Comparison of ENCODE assay signal across 9 cellular contexts in the genomic region with DNA sequence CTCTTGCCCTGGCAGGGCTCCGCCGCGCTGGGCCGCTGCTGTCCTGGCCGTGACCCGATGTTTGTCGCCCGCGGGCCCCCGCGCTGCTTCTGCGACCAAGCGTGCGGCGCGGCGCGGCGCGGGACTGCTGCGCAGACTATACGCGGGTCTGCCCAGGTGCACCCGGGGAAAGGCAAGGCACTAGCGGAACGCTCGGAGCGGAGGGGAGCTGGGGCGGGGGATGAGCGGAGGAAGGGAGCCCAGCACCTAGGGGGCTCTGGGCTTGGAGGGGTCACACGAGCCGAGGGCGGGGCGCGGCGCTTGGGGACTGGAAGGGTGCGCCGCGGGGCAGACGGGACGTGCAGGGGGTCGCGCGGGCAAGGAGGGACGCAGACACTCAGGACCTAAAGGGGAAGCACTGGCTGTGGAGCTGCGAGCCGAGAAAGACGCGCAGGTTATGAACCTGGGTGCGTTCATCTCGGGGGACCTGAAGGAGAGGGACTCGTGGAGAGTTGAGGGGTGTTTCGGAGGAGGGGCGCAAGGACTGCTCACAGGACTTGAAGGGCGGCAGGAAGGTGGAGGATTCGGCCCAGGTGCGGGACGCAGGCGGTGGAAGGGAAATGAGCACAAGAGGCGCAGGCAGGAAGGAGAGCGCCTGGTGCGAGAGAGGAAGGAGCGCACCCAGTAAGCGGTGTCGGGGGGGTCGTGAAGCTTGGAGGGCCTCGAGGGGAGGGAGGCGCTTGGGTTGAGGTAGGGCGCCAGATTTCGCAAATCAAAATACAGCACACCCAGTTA.
DNase-seq lines count a peak whose midpoint lies in the region; ATAC-seq and TF ChIP-seq lines count a peak whose summit lies in the region.
"Had no signal": no experiment of that assay in that cellular context is flagged by ENCODE, and none has a peak within 500 bp of the region (broad histone marks: within the 10 kb centered on the region; RNA-seq: fewer than 3 reads in every experiment).

No MANE protein-coding gene starts in this region.

- peaks cover 21% of the 10 kb centered on the region for H3K27me3 Mint-ChIP-seq in activated naive CD8-positive, alpha-beta T cell
- H3K27me3 Mint-ChIP-seq in stimulated activated naive CD8-positive, alpha-beta T cell treated with anti-CD3 and anti-CD28 coated beads, Interleukin-15, amount 100 ng/mL, for 72 hours, result peaks cover 73% of the 10 kb centered on the region

- H3K27ac Mint-ChIP-seq in activated naive CD8-positive, alpha-beta T cell, result no peak overlapping the region
- H3K27ac Mint-ChIP-seq in stimulated activated naive CD8-positive, alpha-beta T cell treated with anti-CD3 and anti-CD28 coated beads, Interleukin-15, amount 100 ng/mL, for 72 hours, result peak overlapping the region in 1 of 2 donors; percentile 50

- peak; percentile 61 for ATAC-seq in stimulated activated naive CD8-positive, alpha-beta T cell treated with anti-CD3 and anti-CD28 coated beads, Interleukin-15, amount 100 ng/mL, for 72 hours
- ATAC-seq: HCT116 had no signal

- TF ChIP-seq POLR2A in erythroblast (IDR thresholded peaks at IDR 0.05; ENCODE audit: low read length), result no peak

- H3K9me3 Mint-ChIP-seq in activated naive CD8-positive, alpha-beta T cell (ENCODE audit: low read depth), result no peaks in the 10 kb centered on the region
- no peaks in the 10 kb centered on the region for H3K9me3 Mint-ChIP-seq in stimulated activated naive CD8-positive, alpha-beta T cell treated with anti-CD3 and anti-CD28 coated beads, Interleukin-15, amount 100 ng/mL, for 72 hours

- H3K36me3 Mint-ChIP-seq in activated naive CD8-positive, alpha-beta T cell, result no peaks in the 10 kb centered on the region

- DNase-seq in DMS 273 (lab: John Stamatoyannopoulos, UW; ENCODE audit: unreplicated experiment), result peak; percentile 36
- DNase-seq in DMS 273 treated with DMSO at 0.1 percent for 48 hours (lab: John Stamatoyannopoulos, UW), result no peak
- DNase-seq in iPS-NIHi7 (ENCODE audit: extremely low spot score), result peak; percentile 45
- DNase-seq in stimulated activated naive CD8-positive, alpha-beta T cell treated with anti-CD3 and anti-CD28 coated beads, Interleukin-15, amount 100 ng/mL, for 72 hours, result no peak
- DNase-seq in DMS153 (lab: John Stamatoyannopoulos, UW), result no peak
- no peak for DNase-seq in RPMI8226
- DNase-seq in erythroblast (lab: John Stamatoyannopoulos, UW), result no peak

- H3K4me3 Mint-ChIP-seq in activated naive CD8-positive, alpha-beta T cell, result peak overlapping the region; percentile 94
- H3K4me3 Mint-ChIP-seq in stimulated activated naive CD8-positive, alpha-beta T cell treated with anti-CD3 and anti-CD28 coated beads, Interleukin-15, amount 100 ng/mL, for 72 hours, result peak overlapping the region; percentile 92 to 95

- peaks cover 24% of the 10 kb centered on the region for H3K4me1 Mint-ChIP-seq in activated naive CD8-positive, alpha-beta T cell (ENCODE audit: low read depth)
- peaks cover 28% of the 10 kb centered on the region for H3K4me1 Mint-ChIP-seq in stimulated activated naive CD8-positive, alpha-beta T cell treated with anti-CD3 and anti-CD28 coated beads, Interleukin-15, amount 100 ng/mL, for 72 hours

Comparison
In these comparisons a context has a peak if more than half of its experiments do, and no peak if none do; other contexts are left out.
1. DNase-seq: peak in DMS 273 (single experiment) and iPS-NIHi7 (single experiment); none in DMS 273 treated with DMSO at 0.1 percent for 48 hours (single experiment), stimulated activated naive CD8-positive, alpha-beta T cell treated with anti-CD3 and anti-CD28 coated beads, Interleukin-15, amount 100 ng/mL, for 72 hours (0 of 2), DMS153 (single experiment), RPMI8226 (single experiment) and erythroblast (0 of 2).